In genomic region chr4:182925298-182925738, GRCh38 we compare ENCODE assay signal across 8 cellular contexts. TPM values are rescaled to one million over a fixed set of nuclear protein-coding genes. Genes with fewer than 3 reads are reported as not detected.
DNase-seq lines count a peak whose midpoint lies in the region; ATAC-seq and TF ChIP-seq lines count a peak whose summit lies in the region.

No MANE protein-coding gene starts in this region.

- no peak overlapping the region for H3K27ac Mint-ChIP-seq in endodermal cell
- H3K27ac Mint-ChIP-seq in natural killer cell treated with Interleukin-12 subunit alpha and Interleukin-12 subunit beta and Interleukin-15 and Interleukin-18, amount 100 ng/mL, for 72 hours = peak overlapping the region in 1 of 2 donors; percentile 25

- peaks cover 9% of the 10 kb centered on the region for H3K4me1 Mint-ChIP-seq in endodermal cell
- H3K4me1 Mint-ChIP-seq in natural killer cell treated with Interleukin-12 subunit alpha and Interleukin-12 subunit beta and Interleukin-15 and Interleukin-18, amount 100 ng/mL, for 72 hours (ENCODE audit: low read depth in 2 of 2) = peaks cover 0 to 3% of the 10 kb centered on the region in 2 donors

- peaks cover 2% of the 10 kb centered on the region for H3K27me3 Mint-ChIP-seq in endodermal cell (ENCODE audit: insufficient read depth)
- H3K27me3 Mint-ChIP-seq in natural killer cell treated with Interleukin-12 subunit alpha and Interleukin-12 subunit beta and Interleukin-15 and Interleukin-18, amount 100 ng/mL, for 72 hours = peaks cover 0 to 3% of the 10 kb centered on the region in 2 donors

- H3K9ac ChIP-seq in endodermal cell (ENCODE audit: extremely low read depth, low read length, poor library complexity, severe bottlenecking) = no peak overlapping the region

- peaks cover 6% of the 10 kb centered on the region for H3K4me1 ChIP-seq in endodermal cell (ENCODE audit: control insufficient read depth, insufficient read depth, low read length)
- H3K4me1 ChIP-seq in transverse colon = peaks cover 0 to 17% (median 13%) of the 10 kb centered on the region in 4 donors

- WGBS in endodermal cell (ENCODE audit: insufficient coverage in 1 of 2, insufficient read length in 1 of 2), 2 experiments = 39 to 45% methylated on average over 9 of the region's 9 CpGs
- 33 to 40% methylated on average over 1 to 9 of the region's 9 CpGs for WGBS in transverse colon (ENCODE audit: low coverage in 1 of 2), 2 donors

- DNase-seq in CD1c-positive myeloid dendritic cell (ENCODE audit: extremely low spot score) (peak; percentile 55), NCI-H524 treated with DMSO at 0.1 percent for 48 hours (lab: John Stamatoyannopoulos, UW) (peak; percentile 70), endodermal cell (peak; percentile 94), transverse colon (peak; percentile 77)
- peak; percentile 45 to 50 for DNase-seq in activated CD4-positive, alpha-beta T cell treated with anti-CD3 and anti-CD28 coated beads, Interleukin-2, amount 50 U/mL, for 4 hours
- peak; percentile 77 for DNase-seq in natural killer cell treated with Interleukin-12 subunit alpha and Interleukin-12 subunit beta and Interleukin-15 and Interleukin-18, amount 100 ng/mL, for 72 hours (ENCODE audit: low spot score)

- intact Hi-C loops in transverse colon (cut with DNase I; ENCODE audit: low total_unique reads) = loop anchor here (1.0 kb wide), 1 partner anchor 28 kb away; no protein-coding TSS in a partner anchor

- TF ChIP-seq CTCF in endodermal cell (conservative IDR thresholded peaks at IDR 0.05) = peak; percentile 86
- peak; percentile 34 to 47 (median 44) for TF ChIP-seq CTCF in transverse colon (IDR thresholded peaks at IDR 0.05)

- H3K36me3 ChIP-seq in endodermal cell (ENCODE audit: control insufficient read depth, insufficient read depth, low read length) = no peaks in the 10 kb centered on the region
- no peaks in the 10 kb centered on the region for H3K36me3 ChIP-seq in transverse colon

- H3K27ac ChIP-seq in endodermal cell (ENCODE audit: low read depth, low read length) = no peak overlapping the region
- H3K27ac ChIP-seq in transverse colon = no peak overlapping the region

- ATAC-seq in GM19035 (IDR thresholded peaks at IDR 0.05; ENCODE audit: unreplicated experiment) (peak; percentile 100), HG03139 (IDR thresholded peaks at IDR 0.05; ENCODE audit: unreplicated experiment) (peak; percentile 99)
- ATAC-seq in natural killer cell treated with Interleukin-12 subunit alpha and Interleukin-12 subunit beta and Interleukin-15 and Interleukin-18, amount 100 ng/mL, for 72 hours = peak; percentile 85 to 94

- no peak overlapping the region for H3K4me3 Mint-ChIP-seq in endodermal cell
- no peak overlapping the region for H3K4me3 Mint-ChIP-seq in natural killer cell treated with Interleukin-12 subunit alpha and Interleukin-12 subunit beta and Interleukin-15 and Interleukin-18, amount 100 ng/mL, for 72 hours

- no peak for TF ChIP-seq POLR2A in transverse colon (IDR thresholded peaks at IDR 0.05)

- no peaks in the 10 kb centered on the region for H3K36me3 Mint-ChIP-seq in endodermal cell (ENCODE audit: low read depth)
- H3K36me3 Mint-ChIP-seq in natural killer cell treated with Interleukin-12 subunit alpha and Interleukin-12 subunit beta and Interleukin-15 and Interleukin-18, amount 100 ng/mL, for 72 hours = no peaks in the 10 kb centered on the region

- no peaks in the 10 kb centered on the region for H3K9me3 ChIP-seq in endodermal cell (ENCODE audit: control insufficient read depth, low read length)
- H3K9me3 ChIP-seq in transverse colon = no peaks in the 10 kb centered on the region

- H3K9me3 Mint-ChIP-seq in endodermal cell = no peaks in the 10 kb centered on the region
- no peaks in the 10 kb centered on the region for H3K9me3 Mint-ChIP-seq in natural killer cell treated with Interleukin-12 subunit alpha and Interleukin-12 subunit beta and Interleukin-15 and Interleukin-18, amount 100 ng/mL, for 72 hours

- in situ Hi-C loops in transverse colon (cut with MboI; ENCODE audit: low pct_ligation_motif_present in 1 of 4, low pct_unique_long_range_greater_than_20kb in 1 of 4, low sequenced_read_pairs in 3 of 4) = loop anchor here in 1 of 4 donors (25.0 kb wide), 1 partner anchor 487 kb away; no protein-coding TSS in a partner anchor

- H3K27me3 ChIP-seq in endodermal cell (ENCODE audit: control insufficient read depth, insufficient read depth, low read length, poor library complexity, severe bottlenecking) (no peaks in the 10 kb centered on the region), transverse colon (no peaks in the 10 kb centered on the region)

- TF ChIP-seq EP300 in transverse colon (IDR thresholded peaks at IDR 0.05; ENCODE audit: low read depth) = no peak

- H3K4me3 ChIP-seq in endodermal cell (ENCODE audit: low read length) = no peak overlapping the region
- no peak overlapping the region for H3K4me3 ChIP-seq in transverse colon

RNA-seq across cellular contexts. Expression of gene DCTD, which starts 8.1 kb away (rescaled TPM):
- total RNA-seq in endodermal cell (100 to 1,000 TPM; 104 to 111 TPM), transverse colon (10 to 100 TPM in 3 of 4 donors, 1 to 10 TPM in 1; 3.4 to 35.9 (median 24.9) TPM)
- 80.2 TPM for polyA plus RNA-seq in endodermal cell (2013, experiment 1 of 2)
- 68.5 TPM for polyA plus RNA-seq in endodermal cell (2013, experiment 2 of 2)
- 100 to 1,000 TPM in 1 of 2 donors, 10 to 100 TPM in 1; 83.6 to 135 TPM for total RNA-seq in natural killer cell treated with Interleukin-12 subunit alpha and Interleukin-12 subunit beta and Interleukin-15 and Interleukin-18, amount 100 ng/mL, for 72 hours
